30 cellular contexts compared by ENCODE assay signal in genomic region chr9:72984150-72984947, GRCh38. TPM values are rescaled to one million over a fixed set of nuclear protein-coding genes. Genes with fewer than 3 reads are reported as not detected.
A peak's percentile ranks its signal among the peaks of the same experiment; 100 is the strongest.
DNase-seq lines count a peak whose midpoint lies in the region; FAIRE-seq and TF ChIP-seq lines count a peak whose summit lies in the region.
"Had no signal": no experiment of that assay in that cellular context is flagged by ENCODE, and none has a peak within 500 bp of the region (broad histone marks: within the 10 kb centered on the region; RNA-seq: fewer than 3 reads in every experiment).

No MANE protein-coding gene starts in this region.

- H3K9me2 ChIP-seq in MM.1S (replicated peaks; ENCODE audit: insufficient read depth, low read length) = no peaks in the 10 kb centered on the region

- WGBS in mesenchymal stem cell = 57% methylated on average over 2 of the region's 2 CpGs

- H2BK15ac ChIP-seq in mesenchymal stem cell (ENCODE audit: low read depth, poor library complexity, severe bottlenecking) = no peak overlapping the region

- no peaks in the 10 kb centered on the region for H3K9me3 Mint-ChIP-seq in activated naive CD8-positive, alpha-beta T cell treated with anti-CD3 and anti-CD28 coated beads for 36 hours
- H3K9me3 Mint-ChIP-seq: activated naive CD8-positive, alpha-beta T cell treated with anti-CD3 and anti-CD28 coated beads, Interleukin-2, amount 50 U/mL, for 24 hours; activated T-cell treated with anti-CD3 and anti-CD28 coated beads, Interleukin-2, amount 50 U/mL, for 4 hours; nephron progenitor cell; stimulated activated effector memory CD8-positive, alpha-beta T cell treated with anti-CD3 and anti-CD28 coated beads, Interleukin-12 subunit alpha, Interleukin-12 subunit beta, amount 100 ng/mL, for 72 hours had no signal

- H3K27me3 Mint-ChIP-seq in activated naive CD8-positive, alpha-beta T cell treated with anti-CD3 and anti-CD28 coated beads for 36 hours = peaks cover 11% of the 10 kb centered on the region

- TF ChIP-seq CTCF in VCaP (conservative IDR thresholded peaks at IDR 0.05) = no peak
- no peak for TF ChIP-seq CTCF in MM.1S (IDR thresholded peaks at IDR 0.05; ENCODE audit: low read length)

- no peak overlapping the region for H3K27ac Mint-ChIP-seq in activated naive CD8-positive, alpha-beta T cell treated with anti-CD3 and anti-CD28 coated beads for 36 hours
- H3K27ac Mint-ChIP-seq: activated naive CD8-positive, alpha-beta T cell treated with anti-CD3 and anti-CD28 coated beads, Interleukin-2, amount 50 U/mL, for 24 hours; nephron progenitor cell; stimulated activated effector memory CD8-positive, alpha-beta T cell treated with anti-CD3 and anti-CD28 coated beads, Interleukin-12 subunit alpha, Interleukin-12 subunit beta, amount 100 ng/mL, for 72 hours had no signal

- H3K27ac ChIP-seq in VCaP (peak overlapping the region; percentile 62), mesenchymal stem cell (ENCODE audit: low read length, poor library complexity, severe bottlenecking) (peak overlapping the region; percentile 96), skeletal muscle tissue (ENCODE audit: low read depth, low read length) (peak overlapping the region; percentile 19), MM.1S (ENCODE audit: low read length) (no peak overlapping the region)
- H3K27ac ChIP-seq: upper lobe of right lung had no signal

- H4K8ac ChIP-seq in mesenchymal stem cell (ENCODE audit: low read length) = no peak overlapping the region

- H3K4me2 ChIP-seq in mesenchymal stem cell (ENCODE audit: low read length, poor library complexity, severe bottlenecking) = no peak overlapping the region
- H3K4me2 ChIP-seq in MM.1S (ENCODE audit: low read depth, low read length) = no peak overlapping the region

- H4K20me1 ChIP-seq in MM.1S (ENCODE audit: insufficient read depth, low read length) = no peaks in the 10 kb centered on the region

- H2BK5ac ChIP-seq in mesenchymal stem cell (ENCODE audit: low read depth, low read length, poor library complexity, severe bottlenecking) = peak overlapping the region; percentile 74

- H3F3A ChIP-seq in MM.1S (ENCODE audit: insufficient read depth, low read length) = no peaks in the 10 kb centered on the region

- H3K18ac ChIP-seq in mesenchymal stem cell (ENCODE audit: low read depth in 1 of 2, low read length in 2 of 2) = no peak overlapping the region

- H3K4me1 Mint-ChIP-seq in activated naive CD8-positive, alpha-beta T cell treated with anti-CD3 and anti-CD28 coated beads for 36 hours = no peaks in the 10 kb centered on the region
- H3K4me1 Mint-ChIP-seq: activated naive CD8-positive, alpha-beta T cell treated with anti-CD3 and anti-CD28 coated beads, Interleukin-2, amount 50 U/mL, for 24 hours; nephron progenitor cell; stimulated activated effector memory CD8-positive, alpha-beta T cell treated with anti-CD3 and anti-CD28 coated beads, Interleukin-12 subunit alpha, Interleukin-12 subunit beta, amount 100 ng/mL, for 72 hours had no signal

- H3K79me2 ChIP-seq in MM.1S (ENCODE audit: low read length) = no peaks in the 10 kb centered on the region

- no peaks in the 10 kb centered on the region for H3K9me3 ChIP-seq in mesenchymal stem cell (ENCODE audit: control insufficient read depth, low read length)
- no peaks in the 10 kb centered on the region for H3K9me3 ChIP-seq in skeletal muscle tissue (ENCODE audit: control insufficient read depth in 3 of 3, low read length in 3 of 3)
- H3K9me3 ChIP-seq in MM.1S (replicated peaks; ENCODE audit: insufficient read depth, low read length) = no peaks in the 10 kb centered on the region
- H3K9me3 ChIP-seq: esophagus muscularis mucosa, upper lobe of right lung had no signal

- no peak for FAIRE-seq in GM12892 (lab: Jason Lieb, UNC)
- FAIRE-seq: endometrium, kidney had no signal

- no peak overlapping the region for H3K14ac ChIP-seq in mesenchymal stem cell (ENCODE audit: low read length in 2 of 2)

- peaks cover 1% of the 10 kb centered on the region for H3K4me1 ChIP-seq in mesenchymal stem cell (ENCODE audit: control insufficient read depth, insufficient read depth, low read depth, low read length)
- peaks cover 0 to 7% (median 7%) of the 10 kb centered on the region in 3 donors for H3K4me1 ChIP-seq in skeletal muscle tissue (ENCODE audit: control insufficient read depth in 3 of 3, insufficient read depth in 3 of 3, low read length in 3 of 3)
- no peaks in the 10 kb centered on the region for H3K4me1 ChIP-seq in MM.1S (ENCODE audit: low read length)
- H3K4me1 ChIP-seq: upper lobe of right lung had no signal

- H4K91ac ChIP-seq in mesenchymal stem cell (ENCODE audit: low read length) = no peak overlapping the region

- H3K9ac ChIP-seq in mesenchymal stem cell (ENCODE audit: low read length) (no peak overlapping the region), skeletal muscle tissue (ENCODE audit: low read depth in 1 of 3, low read length in 3 of 3) (no peak overlapping the region), MM.1S (ENCODE audit: low read length) (no peak overlapping the region)

- H3K36me3 Mint-ChIP-seq in activated naive CD8-positive, alpha-beta T cell treated with anti-CD3 and anti-CD28 coated beads for 36 hours = no peaks in the 10 kb centered on the region
- H3K36me3 Mint-ChIP-seq: stimulated activated effector memory CD8-positive, alpha-beta T cell treated with anti-CD3 and anti-CD28 coated beads, Interleukin-12 subunit alpha, Interleukin-12 subunit beta, amount 100 ng/mL, for 72 hours had no signal

- no peaks in the 10 kb centered on the region for H3K79me1 ChIP-seq in mesenchymal stem cell (replicated peaks; ENCODE audit: low read length, poor library complexity, severe bottlenecking)

- no peak overlapping the region for H3K23ac ChIP-seq in mesenchymal stem cell (ENCODE audit: low read length in 2 of 2)

- H3K27me3 ChIP-seq in mesenchymal stem cell (ENCODE audit: control insufficient read depth in 1 of 2, insufficient read depth in 1 of 2, low read length in 2 of 2) = no peaks in the 10 kb centered on the region
- no peaks in the 10 kb centered on the region for H3K27me3 ChIP-seq in skeletal muscle tissue (ENCODE audit: control insufficient read depth in 3 of 3, insufficient read depth in 3 of 3, low read length in 3 of 3)
- H3K27me3 ChIP-seq in MM.1S (replicated peaks; ENCODE audit: insufficient read depth, low read length) = no peaks in the 10 kb centered on the region
- H3K27me3 ChIP-seq: esophagus muscularis mucosa, upper lobe of right lung had no signal

- H2BK12ac ChIP-seq in mesenchymal stem cell (ENCODE audit: low read length in 2 of 2) = no peak overlapping the region

- H2AFZ ChIP-seq in mesenchymal stem cell (ENCODE audit: low read depth, low read length) (no peak overlapping the region), MM.1S (ENCODE audit: low read length) (no peak overlapping the region)

- H2BK120ac ChIP-seq in mesenchymal stem cell (ENCODE audit: low read depth, low read length) = no peak overlapping the region

- no peak for TF ChIP-seq POLR2A in GM12892 (IDR thresholded peaks at IDR 0.05; ENCODE audit: low read depth, low read length)

- H3K4ac ChIP-seq in mesenchymal stem cell (ENCODE audit: low read depth in 1 of 2, low read length in 2 of 2) = no peak overlapping the region

- H3K36me3 ChIP-seq in mesenchymal stem cell (ENCODE audit: control insufficient read depth in 1 of 2, insufficient read depth in 2 of 2, low read depth in 1 of 2, low read length in 2 of 2) = no peaks in the 10 kb centered on the region
- no peaks in the 10 kb centered on the region for H3K36me3 ChIP-seq in skeletal muscle tissue (ENCODE audit: control insufficient read depth in 3 of 3, insufficient read depth in 3 of 3, low read length in 3 of 3)
- H3K36me3 ChIP-seq in MM.1S (replicated peaks; ENCODE audit: insufficient read depth, low read length) = no peaks in the 10 kb centered on the region
- H3K36me3 ChIP-seq: esophagus muscularis mucosa, upper lobe of right lung had no signal

- H3K4me3 Mint-ChIP-seq in activated naive CD8-positive, alpha-beta T cell treated with anti-CD3 and anti-CD28 coated beads for 36 hours = no peak overlapping the region
- H3K4me3 Mint-ChIP-seq: activated naive CD8-positive, alpha-beta T cell treated with anti-CD3 and anti-CD28 coated beads, Interleukin-2, amount 50 U/mL, for 24 hours; activated T-cell treated with anti-CD3 and anti-CD28 coated beads, Interleukin-2, amount 50 U/mL, for 4 hours; nephron progenitor cell; stimulated activated effector memory CD8-positive, alpha-beta T cell treated with anti-CD3 and anti-CD28 coated beads, Interleukin-12 subunit alpha, Interleukin-12 subunit beta, amount 100 ng/mL, for 72 hours had no signal

- in situ Hi-C loops in Caki2 (cut with HindIII; ENCODE audit: low pct_unique_long_range_greater_than_20kb, low sequenced_read_pairs) = no loop called here

- peak overlapping the region; percentile 87 for H2AK5ac ChIP-seq in mesenchymal stem cell (ENCODE audit: low read length, severe bottlenecking)

- no peak overlapping the region for H3K4me3 ChIP-seq in mesenchymal stem cell (ENCODE audit: insufficient read depth in 1 of 2, low read depth in 1 of 2, low read length in 2 of 2)
- H3K4me3 ChIP-seq in skeletal muscle tissue (ENCODE audit: low read length in 3 of 3) = no peak overlapping the region
- H3K4me3 ChIP-seq in MM.1S (ENCODE audit: low read length) = no peak overlapping the region
- H3K4me3 ChIP-seq: esophagus muscularis mucosa, lung, upper lobe of right lung had no signal

- DNase-seq in Caki2 (ENCODE audit: low read depth) (peak; percentile 2), mesenchymal stem cell (no peak), nucleus accumbens (lab: John Stamatoyannopoulos, UW) (no peak), GM12892 (ENCODE audit: insufficient read length) (no peak), MM.1S (no peak)
- no peak for DNase-seq in activated naive CD8-positive, alpha-beta T cell treated with anti-CD3 and anti-CD28 coated beads for 36 hours
- DNase-seq: activated CD4-positive, alpha-beta T cell treated with anti-CD3 and anti-CD28 coated beads, Interleukin-2, amount 50 U/mL, for 1 hour; activated CD4-positive, CD25-positive, alpha-beta regulatory T cell; activated gamma-delta T cell treated with Interleukin-2 at 50 U/mL for 16 hours; activated naive CD8-positive, alpha-beta T cell treated with anti-CD3 and anti-CD28 coated beads, Interleukin-2, amount 50 U/mL, for 24 hours; activated T-cell treated with anti-CD3 and anti-CD28 coated beads, Interleukin-2, amount 50 U/mL, for 4 hours; C1 segment of cervical spinal cord; dermis blood vessel endothelial cell; IMR-90; kidney; NCI-H1092 treated with DMSO at 0.1 percent for 48 hours; NCI-H1694 treated with DMSO at 0.1 percent for 48 hours; NCI-H446 treated with DMSO at 0.1 percent for 48 hours; nephron progenitor cell; stimulated activated CD4-positive, alpha-beta T cell treated with anti-CD3 and anti-CD28 coated beads, Interleukin-15, amount 100 ng/mL, for 24 hours; upper lobe of right lung had no signal

RNA-seq across cellular contexts. Expression of gene ALDH1A1, which starts 31.5 kb away (rescaled TPM):
- 936 and 953 TPM in 2 replicates for total RNA-seq in Caki2 (2014; rRNA removed; shearing (Covaris generic); ENCODE audit: low replicate concordance)
- 3.4 TPM for polyA plus RNA-seq in mesenchymal stem cell (2013, experiment 1 of 2)
- 3.5 TPM for polyA plus RNA-seq in mesenchymal stem cell (2013, experiment 2 of 2)
- 52.7 TPM for total RNA-seq in skeletal muscle tissue
- not detected for polyA plus RNA-seq in GM12892 (2012; ENCODE audit: missing spikeins)
- total RNA-seq in activated naive CD8-positive, alpha-beta T cell treated with anti-CD3 and anti-CD28 coated beads for 36 hours = not detected
- total RNA-seq: IMR-90; osteocyte; RPMI7951; T-helper 1 cell treated with Interleukin-12 subunit alpha and Interleukin-12 subunit beta and Interleukin-4 antibody, amounts not matched to agents 30 ng/mL and 1 ng/mL, for 36 hours had no signal
- polyA plus RNA-seq: IMR-90 had no signal

Comparison
In these comparisons a context has a peak if more than half of its experiments do, and no peak if none do; other contexts are left out.
1. RNA of gene ALDH1A1, which starts 31.5 kb away (total RNA-seq): 936 to 953 TPM in Caki2 and 52.7 TPM in skeletal muscle tissue (single experiment); not detected in activated naive CD8-positive, alpha-beta T cell treated with anti-CD3 and anti-CD28 coated beads for 36 hours; every median in the first group is over 10 times any median in the second.